In genomic region chr21:34887729-34888568, GRCh38 we compare ENCODE assay signal across 8 cellular contexts.
DNase-seq lines count a peak whose midpoint lies in the region; ATAC-seq and TF ChIP-seq lines count a peak whose summit lies in the region.

No MANE protein-coding gene starts in this region.

- H3K36me3 ChIP-seq in neuron (ENCODE audit: insufficient read depth, low read length) = no peaks in the 10 kb centered on the region
- H3K36me3 ChIP-seq in stomach = no peaks in the 10 kb centered on the region

- DNase-seq in NCI-H2029 (lab: John Stamatoyannopoulos, UW) = peak; percentile 73
- DNase-seq in NCI-H2029 treated with DMSO at 0.1 percent for 48 hours (lab: John Stamatoyannopoulos, UW) = no peak
- peak; percentile 96 for DNase-seq in RPMI7951 (ENCODE audit: low read depth)
- peak; percentile 73 for DNase-seq in fibroblast of the conjunctiva (ENCODE audit: low read depth)
- DNase-seq in stomach = peak; percentile 82

- H3K4me1 ChIP-seq in neuron (ENCODE audit: insufficient read depth, low read length) = peaks cover 8% of the 10 kb centered on the region
- peaks cover 15 to 53% (median 29%) of the 10 kb centered on the region in 4 donors for H3K4me1 ChIP-seq in stomach

- no peaks in the 10 kb centered on the region for H3K9me3 ChIP-seq in neuron (ENCODE audit: low read length)
- no peaks in the 10 kb centered on the region for H3K9me3 ChIP-seq in stomach

- TF ChIP-seq POLR2A in stomach (IDR thresholded peaks at IDR 0.05) = peak in 1 of 4 donors; percentile 34

- H3K27ac ChIP-seq in stomach = peak overlapping the region; percentile 91 to 100 (median 97)

- no peak for TF ChIP-seq CTCF in stomach (IDR thresholded peaks at IDR 0.05)

- H3K27ac Mint-ChIP-seq in activated T-helper 17 cell treated with anti-CD3 and anti-CD28 coated beads, Interleukin-2, amount 50 U/mL, for 72 hours = peak overlapping the region; percentile 100

- peak overlapping the region; percentile 95 for H3K4me3 Mint-ChIP-seq in activated T-helper 17 cell treated with anti-CD3 and anti-CD28 coated beads, Interleukin-2, amount 50 U/mL, for 72 hours

- intact Hi-C loops in stomach (cut with DNase I; ENCODE audit: low total_unique reads) = no loop called here

- H3K27me3 ChIP-seq in neuron (ENCODE audit: insufficient read depth, low read length) (peaks cover 81% of the 10 kb centered on the region), stomach (peaks cover 0 to 61% (median 21%) of the 10 kb centered on the region in 3 donors)

- H3K36me3 Mint-ChIP-seq in activated T-helper 17 cell treated with anti-CD3 and anti-CD28 coated beads, Interleukin-2, amount 50 U/mL, for 72 hours (ENCODE audit: low read depth) = peaks cover 69% of the 10 kb centered on the region

- WGBS in stomach, 5 donors = 0 to 1% (median 1%) methylated on average over 35 to 40 of the region's 40 CpGs

- ATAC-seq in HG03571 (IDR thresholded peaks at IDR 0.05; ENCODE audit: unreplicated experiment) = peak; percentile 39
- peak; percentile 72 for ATAC-seq in activated T-helper 17 cell treated with anti-CD3 and anti-CD28 coated beads, Interleukin-2, amount 50 U/mL, for 72 hours (replicated peaks)

- H2AFZ ChIP-seq in neuron (ENCODE audit: low read depth, low read length) = peak overlapping the region; percentile 89

- peaks cover 18% of the 10 kb centered on the region for H3K4me1 Mint-ChIP-seq in activated T-helper 17 cell treated with anti-CD3 and anti-CD28 coated beads, Interleukin-2, amount 50 U/mL, for 72 hours

- H3K4me3 ChIP-seq in neuron (ENCODE audit: low read length) (peak overlapping the region; percentile 49), stomach (peak overlapping the region; percentile 58 to 73 (median 72))

- no peaks in the 10 kb centered on the region for H3K9me3 Mint-ChIP-seq in activated T-helper 17 cell treated with anti-CD3 and anti-CD28 coated beads, Interleukin-2, amount 50 U/mL, for 72 hours

- no peaks in the 10 kb centered on the region for H3K27me3 Mint-ChIP-seq in activated T-helper 17 cell treated with anti-CD3 and anti-CD28 coated beads, Interleukin-2, amount 50 U/mL, for 72 hours

- TF ChIP-seq EP300 in stomach (IDR thresholded peaks at IDR 0.05) = no peak
